ENCODE assay signal across 1 cellular context in genomic region chr6:150452642-150453243, GRCh38.
TF ChIP-seq lines count a peak whose summit lies in the region.

No MANE protein-coding gene starts in this region.

TF ChIP-seq in GM23338, 12 proteins besides CTCF, POLR2A, EP300 and RAD21:
- TF ChIP-seq REST (IDR thresholded peaks at IDR 0.05; ENCODE audit: unreplicated experiment) (no peak), ZNF331 (CRISPR knock-in tag; IDR thresholded peaks at IDR 0.05; ENCODE audit: low read depth) (no peak), POLR2AphosphoS5 (IDR thresholded peaks at IDR 0.05; ENCODE audit: low read depth) (no peak), ZNF462 (CRISPR knock-in tag; IDR thresholded peaks at IDR 0.05) (no peak), CREB1 (CRISPR knock-in tag; IDR thresholded peaks at IDR 0.05; ENCODE audit: low read depth) (no peak), EZH2phosphoT487 (IDR thresholded peaks at IDR 0.05; ENCODE audit: unreplicated experiment) (no peak), ETS1 (IDR thresholded peaks at IDR 0.05) (no peak), NANOG (IDR thresholded peaks at IDR 0.05; ENCODE audit: borderline replicate concordance) (no peak), EZH2 (IDR thresholded peaks at IDR 0.05; ENCODE audit: low read depth, unreplicated experiment) (no peak), ZNF114 (CRISPR knock-in tag; IDR thresholded peaks at IDR 0.05) (no peak), JUNB (IDR thresholded peaks at IDR 0.05; ENCODE audit: unreplicated experiment) (no peak), STAT1 (IDR thresholded peaks at IDR 0.05; ENCODE audit: unreplicated experiment) (no peak)
